8 cellular contexts compared by ENCODE assay signal in the genomic region with DNA sequence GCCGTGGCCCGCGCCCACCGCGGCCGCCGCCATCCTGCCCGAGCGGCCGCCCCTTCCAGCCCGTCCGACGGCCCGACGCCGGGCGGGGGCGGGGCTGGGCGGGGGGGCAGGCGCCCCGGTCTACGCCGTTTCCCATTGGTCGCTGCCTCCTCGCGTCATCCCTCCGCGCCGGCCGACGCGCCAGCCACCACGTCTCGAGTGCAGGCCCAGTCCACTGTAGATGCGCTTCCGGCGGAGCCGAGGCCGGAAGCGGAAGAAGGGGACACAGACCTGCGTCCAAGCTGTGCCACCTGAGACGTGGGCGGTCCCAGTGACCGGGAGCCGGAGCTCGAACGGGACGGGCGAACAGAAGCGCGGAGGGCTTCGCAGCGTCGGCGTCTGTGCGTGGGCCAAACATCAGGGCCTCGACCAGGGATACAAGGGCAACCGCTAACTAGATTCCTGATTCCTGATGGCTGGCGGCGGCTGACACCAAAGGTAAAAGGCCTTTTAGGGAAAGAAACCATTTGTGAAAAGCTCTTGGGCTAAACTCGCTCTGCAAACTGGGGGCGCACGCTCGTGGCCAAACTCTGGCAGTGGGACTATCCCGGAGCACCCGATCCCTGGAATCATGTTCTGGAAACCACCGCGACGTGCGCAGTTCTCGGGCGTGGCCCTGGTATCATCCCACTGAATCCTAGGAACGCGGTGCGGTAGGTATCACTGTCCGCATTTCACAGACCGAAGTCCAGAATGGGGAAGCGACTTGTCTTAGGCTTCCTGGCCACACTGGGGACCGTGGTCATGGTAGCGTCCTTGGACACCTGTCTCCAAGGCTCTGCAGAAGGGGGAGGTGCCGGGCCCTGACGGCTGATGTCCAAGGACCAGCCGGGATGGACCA. TPM values are rescaled to one million over a fixed set of nuclear protein-coding genes. Genes with fewer than 3 reads are reported as not detected.
DNase-seq lines count a peak whose midpoint lies in the region; ATAC-seq and TF ChIP-seq lines count a peak whose summit lies in the region.

A gene (minus strand): TSS at position 84 of the 880 bp plus-strand sequence. CDS start 51 bp downstream, at position 33.

- H3K27ac ChIP-seq in VCaP: peak within 1 kb of the TSS; percentile 100
- H3K27ac ChIP-seq in iPS-18a (ENCODE audit: low read length): no peak within 1 kb of the TSS

- POLR2A ChIA-PET in AG04449 (lab: Yijun Ruan, JAX): interaction anchor here (0.6 to 2.1 kb wide), 4 partner anchors 12 to 87 kb away, joined by 3 to 13 read pairs (median 4); a partner anchor contains a TSS

- H3K9me3 ChIP-seq in iPS-18a (ENCODE audit: control insufficient read depth, low read depth, low read length) (no peaks in the 10 kb centered on the region), skeletal muscle satellite cell (replicated peaks; ENCODE audit: low read length) (no peaks in the 10 kb centered on the region)

- CTCF ChIA-PET in AG04449 (lab: Yijun Ruan, JAX): interaction anchor here (0.8 kb wide), 2 partner anchors 10 to 15 kb away, joined by 3 to 4 read pairs; no protein-coding TSS in a partner anchor

- TF ChIP-seq CTCF in AG04449 (IDR thresholded peaks at IDR 0.05; ENCODE audit: insufficient read depth, low read length, missing control alignments): no peak
- no peak for TF ChIP-seq CTCF in VCaP (conservative IDR thresholded peaks at IDR 0.05)

- ATAC-seq in GM18870 (IDR thresholded peaks at IDR 0.05; ENCODE audit: unreplicated experiment) (peak; percentile 59), HG03108 (IDR thresholded peaks at IDR 0.05; ENCODE audit: unreplicated experiment) (peak; percentile 77)

- no peaks in the 10 kb centered on the region for H3K27me3 ChIP-seq in iPS-18a (ENCODE audit: control insufficient read depth, insufficient read depth, low read length)
- H3K27me3 ChIP-seq in skeletal muscle satellite cell (ENCODE audit: control insufficient read depth, insufficient read depth, low read length): no peaks in the 10 kb centered on the region

- H3K36me3 ChIP-seq in iPS-18a (ENCODE audit: control insufficient read depth, low read depth, low read length) (peaks cover 29% of the 10 kb centered on the region), skeletal muscle satellite cell (ENCODE audit: insufficient read depth, low read length) (peaks cover 54% of the 10 kb centered on the region)

- H3K4me1 ChIP-seq in iPS-18a (ENCODE audit: control insufficient read depth, low read depth, low read length) (peaks cover 11% of the 10 kb centered on the region), skeletal muscle satellite cell (ENCODE audit: control insufficient read depth, insufficient read depth, low read length) (peaks cover 30% of the 10 kb centered on the region)

- DNase-seq in AG04449 (ENCODE audit: low read depth, low spot score): peak; percentile 69
- peak; percentile 95 for DNase-seq in NCI-H2171 treated with DMSO at 0.1 percent for 48 hours (lab: John Stamatoyannopoulos, UW)
- peak; percentile 97 to 98 for DNase-seq in T47D (ENCODE audit: low read depth in 1 of 2, low spot score in 1 of 2)

- H3K9ac ChIP-seq in iPS-18a (ENCODE audit: low read length) (peak within 1 kb of the TSS; percentile 74), skeletal muscle satellite cell (ENCODE audit: low read depth, low read length) (peak within 1 kb of the TSS; percentile 95)

- in situ Hi-C loops in T47D (cut with HindIII; ENCODE audit: low pct_unique_long_range_greater_than_20kb, low sequenced_read_pairs): no loop called here

- peak within 1 kb of the TSS; percentile 91 for H3K4me2 ChIP-seq in skeletal muscle satellite cell (ENCODE audit: low read length)

- peak within 1 kb of the TSS; percentile 98 for H3K4me3 ChIP-seq in AG04449 (ENCODE audit: low read depth, low read length)
- peak within 1 kb of the TSS; percentile 89 for H3K4me3 ChIP-seq in iPS-18a (ENCODE audit: low read length)
- peak within 1 kb of the TSS; percentile 90 for H3K4me3 ChIP-seq in skeletal muscle satellite cell (ENCODE audit: low read length)

RNA-seq across cellular contexts. Expression of the gene that starts here (rescaled TPM):
- 32.2 and 39.3 TPM in 2 replicates for total RNA-seq in skeletal muscle satellite cell (2012; rRNA removed)
